In genomic region chr13:114002771-114003321, GRCh38 we compare ENCODE assay signal across 16 cellular contexts. TPM values are rescaled to one million over a fixed set of nuclear protein-coding genes. Genes with fewer than 3 reads are reported as not detected.
A peak's percentile ranks its signal among the peaks of the same experiment; 100 is the strongest.
DNase-seq lines count a peak whose midpoint lies in the region; ATAC-seq, FAIRE-seq and TF ChIP-seq lines count a peak whose summit lies in the region.
"Had no signal": no experiment of that assay in that cellular context is flagged by ENCODE, and none has a peak within 500 bp of the region (broad histone marks: within the 10 kb centered on the region; RNA-seq: fewer than 3 reads in every experiment).

No MANE protein-coding gene starts in this region.

- H3K9me3 ChIP-seq in heart left ventricle (no peaks in the 10 kb centered on the region), right atrium auricular region (no peaks in the 10 kb centered on the region), spleen (no peaks in the 10 kb centered on the region)

- H3K4me1 Mint-ChIP-seq in central memory CD8-positive, alpha-beta T cell = peaks cover 17% of the 10 kb centered on the region
- H3K4me1 Mint-ChIP-seq in memory B cell = no peaks in the 10 kb centered on the region

- intact Hi-C loops in heart left ventricle (cut with DNase I) = no loop called here
- intact Hi-C loops in spleen (cut with DNase I; ENCODE audit: low total_unique reads) = no loop called here

- no peak overlapping the region for H3K4me3 Mint-ChIP-seq in central memory CD8-positive, alpha-beta T cell
- H3K4me3 Mint-ChIP-seq in memory B cell = no peak overlapping the region
- H3K4me3 Mint-ChIP-seq: CD4-positive, CD25-positive, alpha-beta regulatory T cell had no signal

- H3K36me3 ChIP-seq in heart left ventricle (peaks cover 0 to 43% (median 0%) of the 10 kb centered on the region in 9 donors), right atrium auricular region (no peaks in the 10 kb centered on the region), spleen (peaks cover 0 to 79% (median 21%) of the 10 kb centered on the region in 6 donors)

- no peaks in the 10 kb centered on the region for H3K27me3 Mint-ChIP-seq in central memory CD8-positive, alpha-beta T cell
- H3K27me3 Mint-ChIP-seq in memory B cell = no peaks in the 10 kb centered on the region
- H3K27me3 Mint-ChIP-seq: CD4-positive, CD25-positive, alpha-beta regulatory T cell had no signal

- peaks cover 50% of the 10 kb centered on the region for H3K36me3 Mint-ChIP-seq in central memory CD8-positive, alpha-beta T cell (ENCODE audit: insufficient read depth)
- peaks cover 17% of the 10 kb centered on the region for H3K36me3 Mint-ChIP-seq in memory B cell

- H3K27ac ChIP-seq in heart left ventricle = no peak overlapping the region
- H3K27ac ChIP-seq in right atrium auricular region = no peak overlapping the region
- no peak overlapping the region for H3K27ac ChIP-seq in spleen

- ATAC-seq in heart left ventricle = peak in 1 of 4 donors; percentile 11
- ATAC-seq in central memory CD8-positive, alpha-beta T cell (replicated peaks; ENCODE audit: extremely low read depth, poor library complexity, severe bottlenecking) = no peak
- no peak for ATAC-seq in memory B cell (ENCODE audit: low read depth)
- ATAC-seq in GM19324 (IDR thresholded peaks at IDR 0.05; ENCODE audit: low FRiP score, unreplicated experiment) = no peak
- ATAC-seq: GM12878 had no signal

- no peak for FAIRE-seq in HTR-8/SVneo (lab: Jason Lieb, UNC)
- FAIRE-seq: GM12878, GM18507 had no signal

- no peak overlapping the region for H3K4me3 ChIP-seq in heart left ventricle
- H3K4me3 ChIP-seq in right atrium auricular region = no peak overlapping the region
- no peak overlapping the region for H3K4me3 ChIP-seq in spleen
- H3K4me3 ChIP-seq: GM12878 had no signal

- 94 to 96% (median 95%) methylated on average over 23 to 24 of the region's 24 CpGs for WGBS in heart left ventricle, 4 donors
- WGBS in spleen, 5 donors = 87 to 95% (median 93%) methylated on average over 21 to 24 of the region's 24 CpGs

- TF ChIP-seq POLR2A in heart left ventricle (IDR thresholded peaks at IDR 0.05) (no peak), spleen (IDR thresholded peaks at IDR 0.05) (no peak)

- peak overlapping the region; percentile 19 for H3K27ac Mint-ChIP-seq in central memory CD8-positive, alpha-beta T cell (ENCODE audit: low read depth)
- peak overlapping the region; percentile 45 for H3K27ac Mint-ChIP-seq in memory B cell

- DNase-seq in heart left ventricle = peak in 3 of 5 donors; percentile 13 to 28 (median 17)
- no peak for DNase-seq in right atrium auricular region (ENCODE audit: low spot score)
- no peak for DNase-seq in central memory CD8-positive, alpha-beta T cell (ENCODE audit: low spot score in 2 of 2)
- no peak for DNase-seq in memory B cell (ENCODE audit: low spot score in 2 of 2)
- DNase-seq in spleen = peak; percentile 65
- no peak for DNase-seq in HTR-8/SVneo (ENCODE audit: insufficient read length, low spot score)
- no peak for DNase-seq in middle frontal gyrus (ENCODE audit: extremely low spot score, low spot score)
- DNase-seq: CD4-positive, CD25-positive, alpha-beta regulatory T cell; DMS79; NCI-H1436 treated with DMSO at 0.1 percent for 48 hours; NCI-H345; NCI-H526 treated with DMSO at 0.1 percent for 48 hours had no signal

- H3K27me3 ChIP-seq in heart left ventricle (no peaks in the 10 kb centered on the region), right atrium auricular region (no peaks in the 10 kb centered on the region), spleen (replicated peaks in 1 of 7) (no peaks in the 10 kb centered on the region)

- no peak for TF ChIP-seq CTCF in heart left ventricle (IDR thresholded peaks at IDR 0.05)
- no peak for TF ChIP-seq CTCF in right atrium auricular region (IDR thresholded peaks at IDR 0.05)
- no peak for TF ChIP-seq CTCF in spleen (IDR thresholded peaks at IDR 0.05 in 8 of 11, conservative IDR thresholded peaks at IDR 0.05 in 3 of 11)

- H3K4me1 ChIP-seq in heart left ventricle = peaks cover 0 to 9% (median 0%) of the 10 kb centered on the region in 12 donors
- H3K4me1 ChIP-seq in right atrium auricular region = peaks cover 0 to 9% of the 10 kb centered on the region in 2 donors
- H3K4me1 ChIP-seq in spleen = peaks cover 0 to 17% (median 5%) of the 10 kb centered on the region in 6 donors

- H3K9me3 Mint-ChIP-seq in central memory CD8-positive, alpha-beta T cell = no peaks in the 10 kb centered on the region
- H3K9me3 Mint-ChIP-seq in memory B cell = no peaks in the 10 kb centered on the region

RNA-seq across cellular contexts. Expression of gene C13orf46, which starts 29.0 kb away (rescaled TPM):
- total RNA-seq in heart left ventricle (1 to 10 TPM in 1 of 9 donors, under 1 TPM in 7, not detected in 1; 0.07 to 3.1 (median 0.43) TPM), right atrium auricular region (1 to 10 TPM in 1 of 2 donors, under 1 TPM in 1; 0.59 to 2.7 TPM), spleen (1 to 10 TPM in 5 of 7 donors, under 1 TPM in 2; 0.83 to 4.2 (median 2.6) TPM)
- polyA plus RNA-seq in heart left ventricle (under 1 TPM; 0.15 to 0.18 TPM), spleen (under 1 TPM; 0.09 to 0.70 (median 0.13) TPM)
- total RNA-seq: G401 had no signal

Comparison
In these comparisons a context has a peak if more than half of its experiments do, and no peak if none do; other contexts are left out.
1. DNase-seq: peak in heart left ventricle (3 of 5) and spleen (single experiment); none in right atrium auricular region (single experiment), central memory CD8-positive, alpha-beta T cell (0 of 2), memory B cell (0 of 2), HTR-8/SVneo (single experiment) and middle frontal gyrus (single experiment).